Comparison of ENCODE assay signal across 18 cellular contexts in the genomic region with DNA sequence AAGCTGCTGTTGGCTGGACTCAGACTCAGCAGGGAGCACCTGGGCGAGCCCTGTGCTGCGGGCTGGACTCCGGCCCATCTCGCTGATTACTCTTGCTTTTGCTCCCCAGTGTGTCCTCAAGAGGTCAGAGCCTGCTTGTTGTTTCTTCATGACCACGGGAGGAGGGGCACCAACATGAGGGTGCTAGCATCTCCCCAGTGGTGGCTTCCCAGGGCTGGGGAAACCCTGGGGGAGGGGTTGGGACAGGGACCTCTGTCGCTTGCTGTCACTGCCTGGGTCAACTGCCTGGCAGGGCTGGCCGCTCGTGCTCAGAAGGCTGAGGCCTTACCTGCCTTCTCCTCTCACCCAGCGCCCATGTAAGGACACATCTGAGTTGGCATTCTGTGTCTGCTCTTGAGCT.
"Had no signal": no experiment of that assay in that cellular context is flagged by ENCODE, and none has a peak within 500 bp of the region (broad histone marks: within the 10 kb centered on the region; RNA-seq: fewer than 3 reads in every experiment).

No MANE protein-coding gene starts in this region.

- ATAC-seq: heart right ventricle; lower lobe of right lung; naive thymus-derived CD8-positive, alpha-beta T cell had no signal

- H3K9me3 ChIP-seq: colonic mucosa, lower lobe of right lung, transverse colon, vagina had no signal

- H3K27me3 ChIP-seq: colonic mucosa, neural progenitor cell, transverse colon, vagina had no signal

- H3K36me3 ChIP-seq: colonic mucosa, heart right ventricle, lower lobe of right lung, neural progenitor cell, transverse colon, vagina had no signal

- H3K4me1 Mint-ChIP-seq: activated B cell treated with CpG ODN at 0.5 μM for 24 hours; central memory CD8-positive, alpha-beta T cell; neural progenitor cell had no signal

- H3K27ac ChIP-seq: colonic mucosa, epithelial cell of prostate, heart right ventricle, lower lobe of right lung, neural progenitor cell, transverse colon, vagina had no signal

- H3K4me3 Mint-ChIP-seq: activated B cell treated with CpG ODN at 0.5 μM for 24 hours; activated CD8-positive, alpha-beta memory T cell treated with anti-CD3 and anti-CD28 coated beads, Interleukin-2, amount 10 ng/mL, durations not matched to agents 7 days and 5 days; activated T-helper 1 cell treated with anti-CD3 and anti-CD28 coated beads, Interleukin-12 subunit alpha, Interleukin-12 subunit beta, Interleukin-2, Interleukin-4 antibody, amounts not matched to agents 30 ng/mL and 10 ng/mL and 1 ng/mL, durations not matched to agents 14 hours and 24 hours and 36 hours; central memory CD8-positive, alpha-beta T cell; naive thymus-derived CD8-positive, alpha-beta T cell; neural progenitor cell; stimulated activated effector memory CD8-positive, alpha-beta T cell treated with anti-CD3 and anti-CD28 coated beads, Interleukin-12 subunit alpha, Interleukin-12 subunit beta, amount 100 ng/mL, for 72 hours; T-helper 1 cell treated with Interleukin-12 subunit alpha and Interleukin-12 subunit beta and Interleukin-4 antibody, amounts not matched to agents 30 μg/mL and 1 μg/mL, for 36 hours had no signal

- H2AFZ ChIP-seq: neural progenitor cell had no signal

- H3K4me1 ChIP-seq: colonic mucosa, heart right ventricle, lower lobe of right lung, neural progenitor cell, vagina had no signal

- DNase-seq: activated B cell treated with CpG ODN at 0.5 μM for 24 hours; activated CD4-positive, alpha-beta T cell treated with anti-CD3 and anti-CD28 coated beads for 4 hours; activated gamma-delta T cell treated with Interleukin-2 at 50 U/mL for 16 hours; colonic mucosa; heart right ventricle; lower lobe of right lung; naive thymus-derived CD8-positive, alpha-beta T cell; retina; transverse colon had no signal

- H3K27me3 Mint-ChIP-seq: activated B cell treated with CpG ODN at 0.5 μM for 24 hours had no signal

- H3K27ac Mint-ChIP-seq: activated B cell treated with CpG ODN at 0.5 μM for 24 hours; activated CD8-positive, alpha-beta memory T cell treated with anti-CD3 and anti-CD28 coated beads, Interleukin-2, amount 10 ng/mL, durations not matched to agents 7 days and 5 days; activated naive CD4-positive, alpha-beta T cell treated with anti-CD3 and anti-CD28 coated beads, Interleukin-2, amount 50 U/mL, for 72 hours; activated T-helper 1 cell treated with anti-CD3 and anti-CD28 coated beads, Interleukin-12 subunit alpha, Interleukin-12 subunit beta, Interleukin-2, Interleukin-4 antibody, amounts not matched to agents 30 ng/mL and 10 ng/mL and 1 ng/mL, durations not matched to agents 14 hours and 24 hours and 36 hours; neural progenitor cell; stimulated activated effector memory CD8-positive, alpha-beta T cell treated with anti-CD3 and anti-CD28 coated beads, Interleukin-12 subunit alpha, Interleukin-12 subunit beta, amount 100 ng/mL, for 72 hours; T-helper 1 cell treated with Interleukin-12 subunit alpha and Interleukin-12 subunit beta and Interleukin-4 antibody, amounts not matched to agents 30 μg/mL and 1 μg/mL, for 36 hours had no signal

- H3K9me3 Mint-ChIP-seq: central memory CD8-positive, alpha-beta T cell; naive thymus-derived CD8-positive, alpha-beta T cell; neural progenitor cell had no signal

- H3K4me3 ChIP-seq: colonic mucosa, heart right ventricle, lower lobe of right lung, neural progenitor cell, transverse colon, vagina had no signal

- H3K9ac ChIP-seq: neural progenitor cell had no signal

- H3K36me3 Mint-ChIP-seq: activated CD8-positive, alpha-beta memory T cell treated with anti-CD3 and anti-CD28 coated beads, Interleukin-2, amount 10 ng/mL, durations not matched to agents 7 days and 5 days; naive thymus-derived CD8-positive, alpha-beta T cell; neural progenitor cell; stimulated activated effector memory CD8-positive, alpha-beta T cell treated with anti-CD3 and anti-CD28 coated beads, Interleukin-12 subunit alpha, Interleukin-12 subunit beta, amount 100 ng/mL, for 72 hours had no signal

- H3K4me2 ChIP-seq: neural progenitor cell had no signal
